ENCODE assay signal across 7 cellular contexts in genomic region chr13:109778102-109778542, GRCh38. TPM values are rescaled to one million over a fixed set of nuclear protein-coding genes. Genes with fewer than 3 reads are reported as not detected.
DNase-seq lines count a peak whose midpoint lies in the region; ATAC-seq and TF ChIP-seq lines count a peak whose summit lies in the region.

No MANE protein-coding gene starts in this region.

- peak overlapping the region; percentile 97 for H3K4me2 ChIP-seq in GM23248 (ENCODE audit: unreplicated experiment)

- peaks cover 21% of the 10 kb centered on the region; the same call in 1 of the 2 replicates for H3F3A ChIP-seq in GM23248 (ENCODE audit: insufficient read depth)

- no peak overlapping the region for H3K27ac ChIP-seq in GM23248

- H4K20me1 ChIP-seq in GM23248 (ENCODE audit: insufficient read depth) = peaks cover 18% of the 10 kb centered on the region

- DNase-seq in GM23248 (peak; percentile 31), NCI-H774 (lab: John Stamatoyannopoulos, UW) (peak; percentile 92), choroid plexus epithelial cell (ENCODE audit: low read depth) (peak; percentile 66), pons (ENCODE audit: low spot score) (peak; percentile 52), NCI-H2171 treated with DMSO at 0.1 percent for 48 hours (lab: John Stamatoyannopoulos, UW) (no peak)

- no peak overlapping the region for H2AFZ ChIP-seq in GM23248

- peaks cover 98% of the 10 kb centered on the region for H3K79me2 ChIP-seq in GM23248 (ENCODE audit: insufficient read depth)

- H3K27me3 ChIP-seq in GM23248 (replicated peaks; ENCODE audit: insufficient read depth) = no peaks in the 10 kb centered on the region

- no peak for TF ChIP-seq CTCF in choroid plexus epithelial cell (conservative IDR thresholded peaks at IDR 0.05; ENCODE audit: low read depth, low read length)

- peaks cover 50% of the 10 kb centered on the region for H3K4me1 ChIP-seq in GM23248 (ENCODE audit: insufficient read depth)

- in situ Hi-C loops in GM23248 (cut with MboI) = loop anchor here (10.0 kb wide), 1 partner anchor 633 kb away; no protein-coding TSS in a partner anchor

- no peaks in the 10 kb centered on the region for H3K9me3 ChIP-seq in GM23248 (ENCODE audit: low read depth)

- H3K9ac ChIP-seq in GM23248 = no peak overlapping the region

- H3K4me3 ChIP-seq in GM23248 (peak overlapping the region; percentile 84; the same call in 1 of the 2 replicates), choroid plexus epithelial cell (ENCODE audit: low read depth, low read length) (peak overlapping the region; percentile 26)

- 67 to 70% methylated on average over 6 of the region's 6 CpGs for WGBS in GM23248 (ENCODE audit: low coverage in 1 of 2, low lambda C conversion rate in 2 of 2, missing lambda C conversion rate in 2 of 2), 2 experiments

- 0 out of 2 replicates have a peak, but pooled peaks cover 7% of the 10 kb centered on the region for H3K36me3 ChIP-seq in GM23248 (ENCODE audit: low read depth)

- H3K9me2 ChIP-seq in GM23248 (ENCODE audit: insufficient read depth) = no peaks in the 10 kb centered on the region

- ATAC-seq in HG03175 (IDR thresholded peaks at IDR 0.05; ENCODE audit: unreplicated experiment) = no peak
- no peak for ATAC-seq in HG03095 (IDR thresholded peaks at IDR 0.05; ENCODE audit: unreplicated experiment)

RNA-seq across cellular contexts. Expression of gene IRS2, which starts 8.3 kb away (rescaled TPM):
- 7.3 and 7.7 TPM in 2 replicates for total RNA-seq in GM23248 (2014; rRNA removed; shearing (Covaris generic))
- 3.1 and 3.4 TPM in 2 replicates for polyA plus RNA-seq in GM23248 (2016; fragmentation: Nextera tagmentation; extraction: Ambion mirVana)
